1 cellular context compared by ENCODE assay signal in genomic region chr12:68560823-68561422, GRCh38.
TF ChIP-seq lines count a peak whose summit lies in the region.

No MANE protein-coding gene starts in this region.

TF ChIP-seq in GM23338, 12 proteins besides CTCF, POLR2A, EP300 and RAD21 (continued from another document):
- TF ChIP-seq ZNF462 (CRISPR knock-in tag; IDR thresholded peaks at IDR 0.05) (no peak), ZNF331 (CRISPR knock-in tag; IDR thresholded peaks at IDR 0.05; ENCODE audit: low read depth) (no peak), POLR2AphosphoS5 (IDR thresholded peaks at IDR 0.05; ENCODE audit: low read depth) (no peak), NANOG (IDR thresholded peaks at IDR 0.05; ENCODE audit: borderline replicate concordance) (no peak), EZH2 (IDR thresholded peaks at IDR 0.05; ENCODE audit: low read depth, unreplicated experiment) (no peak), REST (IDR thresholded peaks at IDR 0.05; ENCODE audit: unreplicated experiment) (no peak)
